In genomic region chr10:119659951-119660350, GRCh38 we compare ENCODE assay signal across 1 cellular context.
A peak's percentile ranks its signal among the peaks of the same experiment; 100 is the strongest.
TF ChIP-seq lines count a peak whose summit lies in the region.

No MANE protein-coding gene starts in this region.

TF ChIP-seq in HepG2, 621 proteins besides CTCF, POLR2A, EP300 and RAD21 (continued from another document):
- TF ChIP-seq, protein P1, sequence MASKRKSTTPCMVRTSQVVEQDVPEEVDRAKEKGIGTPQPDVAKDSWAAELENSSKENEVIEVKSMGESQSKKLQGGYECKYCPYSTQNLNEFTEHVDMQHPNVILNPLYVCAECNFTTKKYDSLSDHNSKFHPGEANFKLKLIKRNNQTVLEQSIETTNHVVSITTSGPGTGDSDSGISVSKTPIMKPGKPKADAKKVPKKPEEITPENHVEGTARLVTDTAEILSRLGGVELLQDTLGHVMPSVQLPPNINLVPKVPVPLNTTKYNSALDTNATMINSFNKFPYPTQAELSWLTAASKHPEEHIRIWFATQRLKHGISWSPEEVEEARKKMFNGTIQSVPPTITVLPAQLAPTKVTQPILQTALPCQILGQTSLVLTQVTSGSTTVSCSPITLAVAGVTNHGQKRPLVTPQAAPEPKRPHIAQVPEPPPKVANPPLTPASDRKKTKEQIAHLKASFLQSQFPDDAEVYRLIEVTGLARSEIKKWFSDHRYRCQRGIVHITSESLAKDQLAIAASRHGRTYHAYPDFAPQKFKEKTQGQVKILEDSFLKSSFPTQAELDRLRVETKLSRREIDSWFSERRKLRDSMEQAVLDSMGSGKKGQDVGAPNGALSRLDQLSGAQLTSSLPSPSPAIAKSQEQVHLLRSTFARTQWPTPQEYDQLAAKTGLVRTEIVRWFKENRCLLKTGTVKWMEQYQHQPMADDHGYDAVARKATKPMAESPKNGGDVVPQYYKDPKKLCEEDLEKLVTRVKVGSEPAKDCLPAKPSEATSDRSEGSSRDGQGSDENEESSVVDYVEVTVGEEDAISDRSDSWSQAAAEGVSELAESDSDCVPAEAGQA (IDR thresholded peaks at IDR 0.05; ENCODE audit: low read depth), result no peak
- TF ChIP-seq, protein P1 (CRISPR knock-in tag; IDR thresholded peaks at IDR 0.05; ENCODE audit: borderline replicate concordance), result no peak
- TF ChIP-seq ZSCAN21 (CRISPR knock-in tag; IDR thresholded peaks at IDR 0.05; ENCODE audit: borderline replicate concordance) (no peak), GTF3A (CRISPR knock-in tag; conservative IDR thresholded peaks at IDR 0.05) (no peak), KDM2A (CRISPR knock-in tag; IDR thresholded peaks at IDR 0.05; ENCODE audit: borderline replicate concordance, low read depth) (0 out of 2 replicates have a peak, but pooled peaks have one; percentile 10), ZNF234 (CRISPR knock-in tag; conservative IDR thresholded peaks at IDR 0.05) (no peak), CAMTA2 (CRISPR knock-in tag; IDR thresholded peaks at IDR 0.05; ENCODE audit: borderline replicate concordance) (no peak), ZBTB38 (CRISPR knock-in tag; IDR thresholded peaks at IDR 0.05) (0 out of 2 replicates have a peak, but pooled peaks have one; percentile 40), SP5 (CRISPR knock-in tag; IDR thresholded peaks at IDR 0.05; ENCODE audit: borderline replicate concordance, low read depth) (no peak)
